In genomic region chr11:82992219-82992618, GRCh38 we compare ENCODE assay signal across 19 cellular contexts.
DNase-seq lines count a peak whose midpoint lies in the region; ATAC-seq lines count a peak whose summit lies in the region.
"Had no signal": no experiment of that assay in that cellular context is flagged by ENCODE, and none has a peak within 500 bp of the region (broad histone marks: within the 10 kb centered on the region; RNA-seq: fewer than 3 reads in every experiment).

No MANE protein-coding gene starts in this region.

- no peaks in the 10 kb centered on the region for H3K27me3 Mint-ChIP-seq in IgD-negative memory B cell
- no peaks in the 10 kb centered on the region for H3K27me3 Mint-ChIP-seq in stimulated activated naive B cell treated with anti-CD40 and anti-IgM and Interleukin-4, amounts not matched to agents 10 μg/mL and 1 μg/mL and 100 μg/mL, for 72 hours
- H3K27me3 Mint-ChIP-seq: activated naive CD8-positive, alpha-beta T cell had no signal

- peaks cover 50% of the 10 kb centered on the region for H3K4me1 ChIP-seq in SJCRH30
- H3K4me1 ChIP-seq: prostate gland had no signal

- H3K9me3 Mint-ChIP-seq in IgD-negative memory B cell: no peaks in the 10 kb centered on the region
- H3K9me3 Mint-ChIP-seq in stimulated activated naive B cell treated with anti-CD40 and anti-IgM and Interleukin-4, amounts not matched to agents 10 μg/mL and 1 μg/mL and 100 μg/mL, for 72 hours: peaks cover 0 to 1% of the 10 kb centered on the region in 2 donors
- H3K9me3 Mint-ChIP-seq: neural progenitor cell had no signal

- intact Hi-C loops in left ventricle myocardium superior (cut with micrococcal nuclease): no loop called here

- no peaks in the 10 kb centered on the region for H3K27me3 ChIP-seq in SJCRH30
- H3K27me3 ChIP-seq: neural progenitor cell had no signal

- H3K27ac ChIP-seq in caudate nucleus (ENCODE audit: low read depth, low read length) (peak overlapping the region; percentile 36), SJCRH30 (no peak overlapping the region)
- H3K27ac ChIP-seq: neural progenitor cell, prostate gland, skin epidermis had no signal

- H3K36me3 ChIP-seq in SJCRH30: no peaks in the 10 kb centered on the region
- H3K36me3 ChIP-seq: neural progenitor cell, prostate gland had no signal

- ATAC-seq in left ventricle myocardium superior (peak; percentile 95), GM18907 (IDR thresholded peaks at IDR 0.05; ENCODE audit: unreplicated experiment) (no peak)
- ATAC-seq in stimulated activated naive B cell treated with anti-CD40 and anti-IgM and Interleukin-4, amounts not matched to agents 10 μg/mL and 1 μg/mL and 100 μg/mL, for 72 hours (replicated peaks): no peak
- ATAC-seq: esophagus mucosa, GM12878, SK-N-SH treated with all-trans-retinoic acid at 6 μM for 48 hours had no signal

- no peak overlapping the region for H3K4me3 Mint-ChIP-seq in IgD-negative memory B cell
- no peak overlapping the region for H3K4me3 Mint-ChIP-seq in stimulated activated naive B cell treated with anti-CD40 and anti-IgM and Interleukin-4, amounts not matched to agents 10 μg/mL and 1 μg/mL and 100 μg/mL, for 72 hours
- H3K4me3 Mint-ChIP-seq: activated naive CD8-positive, alpha-beta T cell; neural progenitor cell had no signal

- peaks cover 14% of the 10 kb centered on the region for H3K36me3 Mint-ChIP-seq in IgD-negative memory B cell
- H3K36me3 Mint-ChIP-seq in stimulated activated naive B cell treated with anti-CD40 and anti-IgM and Interleukin-4, amounts not matched to agents 10 μg/mL and 1 μg/mL and 100 μg/mL, for 72 hours: peaks cover 56 to 62% of the 10 kb centered on the region in 2 donors

- peak overlapping the region in 2 of 3 donors; percentile 60 to 67 for H3K27ac Mint-ChIP-seq in IgD-negative memory B cell
- H3K27ac Mint-ChIP-seq in stimulated activated naive B cell treated with anti-CD40 and anti-IgM and Interleukin-4, amounts not matched to agents 10 μg/mL and 1 μg/mL and 100 μg/mL, for 72 hours: peak overlapping the region; percentile 70
- H3K27ac Mint-ChIP-seq: neural progenitor cell had no signal

- H3K4me1 Mint-ChIP-seq in IgD-negative memory B cell: peaks cover 22 to 35% (median 34%) of the 10 kb centered on the region in 3 donors
- peaks cover 47 to 75% of the 10 kb centered on the region in 2 donors for H3K4me1 Mint-ChIP-seq in stimulated activated naive B cell treated with anti-CD40 and anti-IgM and Interleukin-4, amounts not matched to agents 10 μg/mL and 1 μg/mL and 100 μg/mL, for 72 hours

- no peaks in the 10 kb centered on the region for H3K9me3 ChIP-seq in SJCRH30 (replicated peaks)
- H3K9me3 ChIP-seq: prostate gland had no signal

- DNase-seq in caudate nucleus (lab: John Stamatoyannopoulos, UW) (no peak), left ventricle myocardium superior (no peak), SJCRH30 (no peak)
- no peak for DNase-seq in stimulated activated naive B cell treated with anti-CD40 and anti-IgM and Interleukin-4, amounts not matched to agents 10 μg/mL and 1 μg/mL and 100 μg/mL, for 72 hours
- no peak for DNase-seq in stimulated activated CD4-positive, alpha-beta T cell treated with anti-CD3 and anti-CD28 coated beads, Interleukin-2, amount 100 ng/mL, for 48 hours
- DNase-seq: activated CD4-positive, alpha-beta T cell treated with anti-CD3 and anti-CD28 coated beads, Interleukin-2, amount 50 U/mL, for 1 hour; DND-41; NCI-H1694; NCI-H524; stimulated activated CD4-positive, alpha-beta T cell treated with anti-CD3 and anti-CD28 coated beads, Interleukin-1b, Interleukin-23, amount 100 ng/mL, for 48 hours had no signal

- no peak overlapping the region for H3K4me3 ChIP-seq in SJCRH30
- H3K4me3 ChIP-seq: GM12878, neural progenitor cell, prostate gland, skin epidermis had no signal
